ENCODE assay signal across 17 cellular contexts in the genomic region with DNA sequence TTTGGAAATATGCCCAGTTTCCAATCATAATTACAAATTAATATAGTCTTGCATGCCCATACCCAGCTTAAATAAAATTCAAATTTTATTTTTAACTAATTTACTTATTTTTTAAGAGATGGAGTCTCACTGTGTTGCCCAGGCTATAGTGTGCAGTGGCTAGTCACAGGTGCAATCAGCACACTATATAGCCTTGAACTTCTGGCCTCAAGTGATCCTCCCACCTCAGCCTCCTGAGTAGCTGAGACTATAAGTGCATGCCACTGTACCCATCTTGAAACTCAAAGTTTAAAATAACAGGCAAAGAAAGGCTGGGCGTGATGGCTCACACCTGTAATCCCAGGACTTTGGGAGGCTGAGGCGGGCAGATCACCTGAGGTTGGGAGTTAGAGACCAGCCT.
"Had no signal": no experiment of that assay in that cellular context is flagged by ENCODE, and none has a peak within 500 bp of the region (broad histone marks: within the 10 kb centered on the region; RNA-seq: fewer than 3 reads in every experiment).

No MANE protein-coding gene starts in this region.

- H3K9ac ChIP-seq: neural progenitor cell had no signal

- H3K4me3 Mint-ChIP-seq: activated CD4-positive, alpha-beta T cell treated with anti-CD3 and anti-CD28 coated beads for 36 hours; activated naive CD8-positive, alpha-beta T cell; neural progenitor cell had no signal

- H3K27ac Mint-ChIP-seq: activated CD4-positive, alpha-beta T cell treated with anti-CD3 and anti-CD28 coated beads for 36 hours; activated naive CD8-positive, alpha-beta T cell; neural progenitor cell had no signal

- H2AFZ ChIP-seq: neural progenitor cell had no signal

- H3K36me3 ChIP-seq: neural progenitor cell, uterus had no signal

- H3K9me3 ChIP-seq: left lung, psoas muscle, thyroid gland, uterus had no signal

- H3K9me3 Mint-ChIP-seq: neural progenitor cell had no signal

- H3K4me1 ChIP-seq: neural progenitor cell, uterus had no signal

- H3K4me3 ChIP-seq: left lung, neural progenitor cell, psoas muscle, skin epidermis, thyroid gland, uterus had no signal

- H3K27ac ChIP-seq: left lung, neural progenitor cell, psoas muscle, thyroid gland, uterus had no signal

- H3K4me2 ChIP-seq: neural progenitor cell had no signal

- H3K4me1 Mint-ChIP-seq: neural progenitor cell had no signal

- DNase-seq: activated CD4-positive, alpha-beta T cell treated with anti-CD3 and anti-CD28 coated beads for 36 hours; activated CD4-positive, alpha-beta T cell treated with anti-CD3 and anti-CD28 coated beads, Interleukin-2, amount 50 U/mL, for 48 hours; activated T-cell treated with anti-CD3 and anti-CD28 coated beads for 4 hours; amniotic stem cell; foreskin fibroblast; left lung; midbrain; psoas muscle; right cardiac atrium; stimulated activated CD4-positive, alpha-beta T cell treated with anti-CD3 and anti-CD28 coated beads, Interleukin-15, amount 100 ng/mL, for 24 hours; stimulated activated CD4-positive, alpha-beta T cell treated with anti-CD3 and anti-CD28 coated beads, Interleukin-2, amount 100 ng/mL, for 48 hours; thyroid gland; uterus had no signal

- H3K27me3 ChIP-seq: left lung, neural progenitor cell, thyroid gland, uterus had no signal

- FAIRE-seq: islet of Langerhans had no signal

- ATAC-seq: activated CD4-positive, alpha-beta T cell treated with anti-CD3 and anti-CD28 coated beads for 36 hours; left lung; psoas muscle had no signal

- H3K27me3 Mint-ChIP-seq: activated CD4-positive, alpha-beta T cell treated with anti-CD3 and anti-CD28 coated beads for 36 hours; activated naive CD8-positive, alpha-beta T cell had no signal
